Comparison of ENCODE assay signal across 27 cellular contexts in the genomic region with DNA sequence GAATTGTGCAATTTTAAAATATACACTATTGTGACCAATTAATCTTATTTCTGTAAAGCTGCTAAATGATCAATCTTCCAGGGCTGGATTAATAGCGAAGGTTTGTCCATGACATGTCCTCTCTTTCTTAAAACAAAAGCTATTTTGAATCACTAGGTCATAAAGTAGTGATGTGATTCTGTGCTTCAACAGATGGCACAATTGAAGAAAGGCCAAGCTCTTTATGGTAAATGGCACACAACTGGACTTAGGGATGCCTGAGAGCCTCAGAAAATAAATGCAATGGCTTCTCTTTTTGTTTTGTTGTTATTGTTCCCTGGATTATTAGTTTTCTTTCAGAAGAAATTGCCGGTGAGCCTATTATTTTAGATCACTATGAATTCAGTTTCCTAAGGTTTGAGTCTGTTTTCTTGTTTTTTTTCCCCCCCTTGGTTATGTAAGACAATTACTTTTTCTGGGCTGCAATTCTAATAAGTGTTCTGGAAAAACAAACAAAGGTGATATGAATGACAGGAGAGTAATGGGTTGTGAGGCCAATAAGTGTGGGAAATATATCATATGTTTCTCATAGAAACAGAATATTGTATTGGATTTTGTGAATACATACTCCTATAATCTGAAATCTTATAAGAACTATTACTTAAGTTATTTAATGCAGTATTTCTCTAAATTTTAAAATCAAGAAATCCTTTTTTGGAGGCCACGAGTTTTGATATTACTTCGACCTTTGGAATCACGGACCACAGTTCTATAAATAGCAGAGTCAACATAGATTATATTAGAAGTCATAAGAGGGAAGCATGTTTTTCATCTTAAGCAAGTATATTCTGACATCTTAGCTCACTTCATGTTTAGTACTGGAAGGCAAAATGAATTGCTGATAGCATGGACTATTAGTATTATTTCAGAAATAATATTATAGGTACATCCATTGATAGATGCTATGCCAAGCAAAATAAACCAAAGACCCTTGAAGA. TPM values are rescaled to one million over a fixed set of nuclear protein-coding genes. Genes with fewer than 3 reads are reported as not detected.
DNase-seq lines count a peak whose midpoint lies in the region; ATAC-seq, FAIRE-seq and TF ChIP-seq lines count a peak whose summit lies in the region.
"Had no signal": no experiment of that assay in that cellular context is flagged by ENCODE, and none has a peak within 500 bp of the region (broad histone marks: within the 10 kb centered on the region; RNA-seq: fewer than 3 reads in every experiment).

No MANE protein-coding gene starts in this region.

- H3K27ac ChIP-seq in 22Rv1 (peak overlapping the region; percentile 41), pancreas (peak overlapping the region; percentile 18 to 78 (median 67)), trophoblast cell (ENCODE audit: low read depth, low read length) (no peak overlapping the region)
- H3K27ac ChIP-seq: BLaER1 had no signal

- H3K4me3 ChIP-seq in pancreas (peak overlapping the region in 1 of 4 donors; percentile 1), trophoblast cell (ENCODE audit: low read depth, low read length) (no peak overlapping the region)
- H3K4me3 ChIP-seq: BLaER1, GM12878 had no signal

- no peak overlapping the region for H3K4me2 ChIP-seq in trophoblast cell (ENCODE audit: low read length)
- H3K4me2 ChIP-seq: BLaER1 had no signal

- no peak overlapping the region for H2BK12ac ChIP-seq in trophoblast cell (ENCODE audit: low read length)

- no peaks in the 10 kb centered on the region for H3K9me3 ChIP-seq in pancreas
- H3K9me3 ChIP-seq in trophoblast cell (ENCODE audit: insufficient read depth, low read depth, low read length) = no peaks in the 10 kb centered on the region
- H3K9me3 ChIP-seq: BE2C, BLaER1 had no signal

- no peak overlapping the region for H3K14ac ChIP-seq in trophoblast cell (ENCODE audit: low read length)

- H2BK120ac ChIP-seq in trophoblast cell (ENCODE audit: insufficient read depth, low read length, poor library complexity) = no peak overlapping the region

- TF ChIP-seq CTCF in 22Rv1 (IDR thresholded peaks at IDR 0.05) = no peak
- TF ChIP-seq CTCF in pancreas (IDR thresholded peaks at IDR 0.05) = no peak

- no peak overlapping the region for H2AK5ac ChIP-seq in trophoblast cell (ENCODE audit: low read length)

- intact Hi-C loops in pancreas (cut with DNase I) = no loop called here

- H3K4me1 ChIP-seq in pancreas (peaks cover 0 to 26% (median 12%) of the 10 kb centered on the region in 3 donors), trophoblast cell (ENCODE audit: control insufficient read depth in 1 of 2, insufficient read depth in 2 of 2, low read length in 2 of 2) (no peaks in the 10 kb centered on the region)
- H3K4me1 ChIP-seq: BE2C, BLaER1 had no signal

- no peaks in the 10 kb centered on the region for H3K79me2 ChIP-seq in trophoblast cell (ENCODE audit: control insufficient read depth, insufficient read depth, low read length, poor library complexity)

- no peak overlapping the region for H3K4ac ChIP-seq in trophoblast cell (ENCODE audit: low read depth, low read length)

- peak; percentile 89 to 93 (median 92) for ATAC-seq in pancreas
- ATAC-seq in GM21528 (IDR thresholded peaks at IDR 0.05; ENCODE audit: low FRiP score, unreplicated experiment) = no peak
- ATAC-seq: GM12878 had no signal

- H2AFZ ChIP-seq in trophoblast cell (ENCODE audit: insufficient read depth, low read length, poor library complexity) = no peak overlapping the region

- no peak for FAIRE-seq in pancreas (lab: Jason Lieb, UNC)
- FAIRE-seq: A204.1, GM12878, GM12892, GM18507 had no signal

- H3K27me3 ChIP-seq in pancreas (no peaks in the 10 kb centered on the region), trophoblast cell (ENCODE audit: insufficient read depth, low read length) (no peaks in the 10 kb centered on the region)
- H3K27me3 ChIP-seq: BE2C, BLaER1 had no signal

- no peak overlapping the region for H3K23ac ChIP-seq in trophoblast cell (ENCODE audit: low read length)

- no peak overlapping the region for H3K18ac ChIP-seq in trophoblast cell (ENCODE audit: low read length)

- H3K9ac ChIP-seq in trophoblast cell (ENCODE audit: low read length) = no peak overlapping the region
- H3K9ac ChIP-seq: BLaER1 had no signal

- H3K36me3 ChIP-seq in pancreas (no peaks in the 10 kb centered on the region), trophoblast cell (ENCODE audit: control insufficient read depth in 1 of 2, insufficient read depth in 2 of 2, low read length in 2 of 2) (no peaks in the 10 kb centered on the region)
- H3K36me3 ChIP-seq: BE2C, BLaER1 had no signal

- H2BK5ac ChIP-seq in trophoblast cell (ENCODE audit: low read depth, low read length, poor library complexity) = no peak overlapping the region

- no peak overlapping the region for H4K12ac ChIP-seq in trophoblast cell (ENCODE audit: low read depth, low read length)

- DNase-seq in DMS 273 (lab: John Stamatoyannopoulos, UW; ENCODE audit: unreplicated experiment) = peak; percentile 11
- no peak for DNase-seq in DMS 273 treated with DMSO at 0.1 percent for 48 hours (lab: John Stamatoyannopoulos, UW)
- peak; percentile 18 for DNase-seq in cerebellar cortex (ENCODE audit: low spot score)
- no peak for DNase-seq in pancreas
- no peak for DNase-seq in trophoblast cell
- DNase-seq: 8988T; ACHN; BE2C; C1 segment of cervical spinal cord; CD4-positive, alpha-beta memory T cell; CD4-positive, CD25-positive, alpha-beta regulatory T cell; CD8-positive, alpha-beta memory T cell; COR-L47; DMS153; DMS79; DND-41; EL; GDM1 had no signal

- no peaks in the 10 kb centered on the region for H3K79me1 ChIP-seq in trophoblast cell (ENCODE audit: low read length)

- H4K8ac ChIP-seq in trophoblast cell (ENCODE audit: low read depth, low read length) = no peak overlapping the region

- no peak overlapping the region for H4K91ac ChIP-seq in trophoblast cell (ENCODE audit: low read depth, low read length)

- 22 to 36% methylated on average over 5 of the region's 5 CpGs for WGBS in pancreas, 2 donors
- WGBS in trophoblast cell (ENCODE audit: extremely low coverage, insufficient coverage, insufficient read length) = no CpG with 5 or more reads among the region's 5 CpGs

RNA-seq across cellular contexts. Expression of a gene that starts 16.8 kb away (rescaled TPM):
- 1 to 10 TPM in 1 of 6 donors, under 1 TPM in 5; 0.18 to 1.0 (median 0.39) TPM for total RNA-seq in pancreas
- under 1 TPM; 0.19 to 0.33 TPM for polyA plus RNA-seq in pancreas
- polyA plus RNA-seq in trophoblast cell (2013) = not detected in 2 replicates
- total RNA-seq: CD4-positive, alpha-beta memory T cell; CD4-positive, CD25-positive, alpha-beta regulatory T cell; CD8-positive, alpha-beta memory T cell; G401 had no signal
- polyA plus RNA-seq: CD14-positive monocyte; CD4-positive, alpha-beta memory T cell; CD4-positive, CD25-positive, alpha-beta regulatory T cell; CD8-positive, alpha-beta memory T cell had no signal

Comparison
In these comparisons a context has a peak if more than half of its experiments do, and no peak if none do; other contexts are left out.
1. DNase-seq: peak in DMS 273 (single experiment) and cerebellar cortex (single experiment); none in DMS 273 treated with DMSO at 0.1 percent for 48 hours (single experiment), pancreas (0 of 6) and trophoblast cell (0 of 2).